1 cellular context compared by ENCODE assay signal in the genomic region with DNA sequence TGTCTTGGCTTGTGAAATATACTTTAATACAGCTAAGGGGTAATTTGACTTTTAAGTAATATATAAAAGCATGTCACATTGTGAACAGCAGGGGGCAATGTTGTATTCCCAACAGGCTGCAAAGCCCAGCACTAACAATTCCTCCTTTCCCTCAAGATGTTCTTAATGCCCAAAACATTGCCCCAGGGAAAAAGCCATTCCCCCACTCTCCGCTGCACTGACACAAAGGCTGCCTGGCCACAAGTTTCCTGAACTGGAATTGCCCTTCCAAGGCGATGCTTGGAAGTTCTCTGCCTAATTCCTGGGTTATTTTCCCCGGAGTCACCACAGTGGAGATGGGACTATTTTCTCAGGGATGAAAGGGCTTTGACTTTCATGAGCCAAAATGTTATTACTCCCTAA.
TF ChIP-seq lines count a peak whose summit lies in the region.

No MANE protein-coding gene starts in this region.

TF ChIP-seq in GM12878, 131 proteins besides CTCF, POLR2A, EP300 and RAD21 (continued from another document):
- TF ChIP-seq, protein P1, sequence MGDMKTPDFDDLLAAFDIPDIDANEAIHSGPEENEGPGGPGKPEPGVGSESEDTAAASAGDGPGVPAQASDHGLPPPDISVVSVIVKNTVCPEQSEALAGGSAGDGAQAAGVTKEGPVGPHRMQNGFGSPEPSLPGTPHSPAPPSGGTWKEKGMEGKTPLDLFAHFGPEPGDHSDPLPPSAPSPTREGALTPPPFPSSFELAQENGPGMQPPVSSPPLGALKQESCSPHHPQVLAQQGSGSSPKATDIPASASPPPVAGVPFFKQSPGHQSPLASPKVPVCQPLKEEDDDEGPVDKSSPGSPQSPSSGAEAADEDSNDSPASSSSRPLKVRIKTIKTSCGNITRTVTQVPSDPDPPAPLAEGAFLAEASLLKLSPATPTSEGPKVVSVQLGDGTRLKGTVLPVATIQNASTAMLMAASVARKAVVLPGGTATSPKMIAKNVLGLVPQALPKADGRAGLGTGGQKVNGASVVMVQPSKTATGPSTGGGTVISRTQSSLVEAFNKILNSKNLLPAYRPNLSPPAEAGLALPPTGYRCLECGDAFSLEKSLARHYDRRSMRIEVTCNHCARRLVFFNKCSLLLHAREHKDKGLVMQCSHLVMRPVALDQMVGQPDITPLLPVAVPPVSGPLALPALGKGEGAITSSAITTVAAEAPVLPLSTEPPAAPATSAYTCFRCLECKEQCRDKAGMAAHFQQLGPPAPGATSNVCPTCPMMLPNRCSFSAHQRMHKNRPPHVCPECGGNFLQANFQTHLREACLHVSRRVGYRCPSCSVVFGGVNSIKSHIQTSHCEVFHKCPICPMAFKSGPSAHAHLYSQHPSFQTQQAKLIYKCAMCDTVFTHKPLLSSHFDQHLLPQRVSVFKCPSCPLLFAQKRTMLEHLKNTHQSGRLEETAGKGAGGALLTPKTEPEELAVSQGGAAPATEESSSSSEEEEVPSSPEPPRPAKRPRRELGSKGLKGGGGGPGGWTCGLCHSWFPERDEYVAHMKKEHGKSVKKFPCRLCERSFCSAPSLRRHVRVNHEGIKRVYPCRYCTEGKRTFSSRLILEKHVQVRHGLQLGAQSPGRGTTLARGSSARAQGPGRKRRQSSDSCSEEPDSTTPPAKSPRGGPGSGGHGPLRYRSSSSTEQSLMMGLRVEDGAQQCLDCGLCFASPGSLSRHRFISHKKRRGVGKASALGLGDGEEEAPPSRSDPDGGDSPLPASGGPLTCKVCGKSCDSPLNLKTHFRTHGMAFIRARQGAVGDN (IDR thresholded peaks at IDR 0.05): peak; percentile 21; the same call in 1 of the 2 replicates
- TF ChIP-seq IKZF2 (IDR thresholded peaks at IDR 0.05) (peak; percentile 75 to 82), FOS (IDR thresholded peaks at IDR 0.05; ENCODE audit: borderline replicate concordance, extremely low read depth, insufficient read length) (no peak)
- TF ChIP-seq, protein P2, sequence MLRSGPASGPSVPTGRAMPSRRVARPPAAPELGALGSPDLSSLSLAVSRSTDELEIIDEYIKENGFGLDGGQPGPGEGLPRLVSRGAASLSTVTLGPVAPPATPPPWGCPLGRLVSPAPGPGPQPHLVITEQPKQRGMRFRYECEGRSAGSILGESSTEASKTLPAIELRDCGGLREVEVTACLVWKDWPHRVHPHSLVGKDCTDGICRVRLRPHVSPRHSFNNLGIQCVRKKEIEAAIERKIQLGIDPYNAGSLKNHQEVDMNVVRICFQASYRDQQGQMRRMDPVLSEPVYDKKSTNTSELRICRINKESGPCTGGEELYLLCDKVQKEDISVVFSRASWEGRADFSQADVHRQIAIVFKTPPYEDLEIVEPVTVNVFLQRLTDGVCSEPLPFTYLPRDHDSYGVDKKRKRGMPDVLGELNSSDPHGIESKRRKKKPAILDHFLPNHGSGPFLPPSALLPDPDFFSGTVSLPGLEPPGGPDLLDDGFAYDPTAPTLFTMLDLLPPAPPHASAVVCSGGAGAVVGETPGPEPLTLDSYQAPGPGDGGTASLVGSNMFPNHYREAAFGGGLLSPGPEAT (IDR thresholded peaks at IDR 0.05; ENCODE audit: low read depth): peak; percentile 52; the same call in 1 of the 2 replicates
